8 cellular contexts compared by ENCODE assay signal in genomic region chr17:28726396-28726911, GRCh38. TPM values are rescaled to one million over a fixed set of nuclear protein-coding genes. Genes with fewer than 3 reads are reported as not detected.
DNase-seq lines count a peak whose midpoint lies in the region; ATAC-seq and TF ChIP-seq lines count a peak whose summit lies in the region.

No MANE protein-coding gene starts in this region.

- TF ChIP-seq CTCF in Loucy (conservative IDR thresholded peaks at IDR 0.05; ENCODE audit: low read length) (no peak), brain (conservative IDR thresholded peaks at IDR 0.05) (no peak)

- H3K9me3 ChIP-seq in Loucy (ENCODE audit: insufficient read depth, low read depth, low read length), result no peaks in the 10 kb centered on the region

- H3K4me1 Mint-ChIP-seq in brain, result peaks cover 58% of the 10 kb centered on the region

- peaks cover 23% of the 10 kb centered on the region for H3K36me3 Mint-ChIP-seq in brain

- peaks cover 25% of the 10 kb centered on the region for H3F3A ChIP-seq in Loucy (ENCODE audit: low read depth)

- H3K4me2 ChIP-seq in Loucy (ENCODE audit: low read depth, low read length, poor library complexity, severe bottlenecking), result peak overlapping the region; percentile 100

- peak overlapping the region; percentile 93 to 98 (median 97) for H3K4me3 Mint-ChIP-seq in brain

- H3K36me3 ChIP-seq in Loucy (ENCODE audit: insufficient read depth, low read length), result peaks cover 37% of the 10 kb centered on the region; the same call in 1 of the 2 replicates

- 0 out of 2 replicates have a peak overlapping the region, but pooled peaks have one; percentile 41 for H2AFZ ChIP-seq in Loucy (ENCODE audit: low read length)

- peak overlapping the region; percentile 70 to 98 (median 93) for H3K27ac Mint-ChIP-seq in brain

- H3K9ac ChIP-seq in Loucy (ENCODE audit: low read depth, low read length, poor library complexity, severe bottlenecking), result peak overlapping the region; percentile 75

- no peaks in the 10 kb centered on the region for H3K9me2 ChIP-seq in Loucy (replicated peaks; ENCODE audit: low read depth, low read length)

- H3K4me3 ChIP-seq in Loucy (ENCODE audit: low read length, poor library complexity, severe bottlenecking), result peak overlapping the region; percentile 91

- peaks cover 19% of the 10 kb centered on the region for H3K27me3 Mint-ChIP-seq in brain

- peaks cover 28% of the 10 kb centered on the region for H3K4me1 ChIP-seq in Loucy (ENCODE audit: insufficient read depth, low read length, poor library complexity, severe bottlenecking)

- peaks cover 22% of the 10 kb centered on the region for H3K79me2 ChIP-seq in Loucy (ENCODE audit: insufficient read depth, low read length)

- no peaks in the 10 kb centered on the region for H3K27me3 ChIP-seq in Loucy (ENCODE audit: insufficient read depth, low read length, poor library complexity, severe bottlenecking)

- peaks cover 0 to 2% (median 0%) of the 10 kb centered on the region in 5 experiments for H3K9me3 Mint-ChIP-seq in brain

- ATAC-seq in HG02852 (IDR thresholded peaks at IDR 0.05; ENCODE audit: unreplicated experiment), result no peak

- DNase-seq in NOMO-1 (lab: John Stamatoyannopoulos, UW; ENCODE audit: unreplicated experiment in 2 of 2) (peak; percentile 52 to 54), NOMO-1 treated with dmso at 0.1 percent for 144 hours (lab: John Stamatoyannopoulos, UW; ENCODE audit: unreplicated experiment) (no peak), T-helper 9 cell (peak; percentile 59), iris pigment epithelial cell (ENCODE audit: low read depth) (peak; percentile 51)
- DNase-seq in stimulated activated CD4-positive, alpha-beta T cell treated with anti-CD3 and anti-CD28 coated beads, Interleukin-1b, Interleukin-23, amount 100 ng/mL, for 48 hours, result peak; percentile 83

- H4K20me1 ChIP-seq in Loucy (ENCODE audit: insufficient read depth, low read length, poor library complexity, severe bottlenecking), result peaks cover 33% of the 10 kb centered on the region

RNA-seq across cellular contexts. Expression of gene TLCD1, which starts 0.4 kb away (rescaled TPM):
- 7.0 TPM for polyA plus RNA-seq in brain (ENCODE audit: insufficient read depth, low read depth, low replicate concordance)

RNA-seq across cellular contexts. Expression of gene NEK8, which starts 2.1 kb away (rescaled TPM):
- 2.1 TPM for polyA plus RNA-seq in brain (ENCODE audit: insufficient read depth, low read depth, low replicate concordance)

RNA-seq across cellular contexts. Expression of gene RPL23A, which starts 6.7 kb away (rescaled TPM):
- polyA plus RNA-seq in brain (ENCODE audit: insufficient read depth, low read depth, low replicate concordance), result 1,609 TPM

RNA-seq across cellular contexts. Expression of gene RAB34, which starts 8.8 kb away (rescaled TPM):
- polyA plus RNA-seq in brain (ENCODE audit: insufficient read depth, low read depth, low replicate concordance), result 41.9 TPM

RNA-seq across cellular contexts. Expression of gene PROCA1, which starts 14.8 kb away (rescaled TPM):
- 8.8 TPM for polyA plus RNA-seq in brain (ENCODE audit: insufficient read depth, low read depth, low replicate concordance)
